ENCODE assay signal across 1 cellular context in genomic region chr10:79398642-79399041, GRCh38.
TF ChIP-seq lines count a peak whose summit lies in the region.

No MANE protein-coding gene starts in this region.

TF ChIP-seq in SK-N-SH, 30 proteins besides CTCF, POLR2A, EP300 and RAD21 (continued from another document):
- TF ChIP-seq, protein P1, sequence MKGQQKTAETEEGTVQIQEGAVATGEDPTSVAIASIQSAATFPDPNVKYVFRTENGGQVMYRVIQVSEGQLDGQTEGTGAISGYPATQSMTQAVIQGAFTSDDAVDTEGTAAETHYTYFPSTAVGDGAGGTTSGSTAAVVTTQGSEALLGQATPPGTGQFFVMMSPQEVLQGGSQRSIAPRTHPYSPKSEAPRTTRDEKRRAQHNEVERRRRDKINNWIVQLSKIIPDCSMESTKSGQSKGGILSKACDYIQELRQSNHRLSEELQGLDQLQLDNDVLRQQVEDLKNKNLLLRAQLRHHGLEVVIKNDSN (IDR thresholded peaks at IDR 0.05; ENCODE audit: borderline replicate concordance, low read depth), result no peak
- TF ChIP-seq TCF12 (IDR thresholded peaks at IDR 0.05) (no peak), EZH2phosphoT487 (IDR thresholded peaks at IDR 0.05; ENCODE audit: borderline replicate concordance, low read depth) (no peak), RCOR1 (IDR thresholded peaks at IDR 0.05; ENCODE audit: low read length) (no peak)
